ENCODE assay signal across 25 cellular contexts in genomic region chr5:115978779-115979178, GRCh38. TPM values are rescaled to one million over a fixed set of nuclear protein-coding genes. Genes with fewer than 3 reads are reported as not detected.
A peak's percentile ranks its signal among the peaks of the same experiment; 100 is the strongest.
DNase-seq lines count a peak whose midpoint lies in the region; ATAC-seq and TF ChIP-seq lines count a peak whose summit lies in the region.
"Had no signal": no experiment of that assay in that cellular context is flagged by ENCODE, and none has a peak within 500 bp of the region (broad histone marks: within the 10 kb centered on the region; RNA-seq: fewer than 3 reads in every experiment).

No MANE protein-coding gene starts in this region.

- in situ Hi-C loops in IMR-90 (cut with MboI; ENCODE audit: low sequenced_read_pairs) = no loop called here

- H3K79me1 ChIP-seq in IMR-90 (ENCODE audit: low read depth in 1 of 2, low read length in 2 of 2) = no peaks in the 10 kb centered on the region; a peak in 1 of 4 replicates

- peak overlapping the region; percentile 21 for H4K91ac ChIP-seq in IMR-90 (ENCODE audit: insufficient read depth, low read depth, low read length)

- peak overlapping the region; percentile 10; the same call in 1 of the 2 replicates for H3K14ac ChIP-seq in IMR-90 (replicated peaks; ENCODE audit: low read depth, low read length)

- peak overlapping the region; percentile 61 for H2AK5ac ChIP-seq in IMR-90 (ENCODE audit: low read depth, low read length)

- H3K9me3 ChIP-seq in IMR-90 (ENCODE audit: control insufficient read depth, insufficient read depth, low read length) (no peaks in the 10 kb centered on the region), esophagus muscularis mucosa (no peaks in the 10 kb centered on the region), psoas muscle (no peaks in the 10 kb centered on the region)
- H3K9me3 ChIP-seq: mucosa of descending colon, Peyer's patch had no signal

- 0 out of 2 replicates have a peak overlapping the region, but pooled peaks have one; percentile 39 for H3K23ac ChIP-seq in IMR-90 (ENCODE audit: low read depth, low read length)

- dilution Hi-C loops in IMR-90 (cut with HindIII; ENCODE audit: low sequenced_read_pairs, unreplicated experiment) = no loop called here

- H3K27ac ChIP-seq in ACC112 (ENCODE audit: low read depth, low read length) = no peak overlapping the region
- H3K27ac ChIP-seq in IMR-90 (ENCODE audit: insufficient read depth, low read length) = peak overlapping the region; percentile 73; the same call in 1 of the 2 replicates
- peak overlapping the region; percentile 4 to 65 (median 46) for H3K27ac ChIP-seq in esophagus muscularis mucosa (replicated peaks in 1 of 4)
- peak overlapping the region; percentile 19 for H3K27ac ChIP-seq in psoas muscle
- H3K27ac ChIP-seq: SK-N-MC had no signal

- TF ChIP-seq EP300 in esophagus muscularis mucosa (IDR thresholded peaks at IDR 0.05) = no peak

- intact Hi-C loops in IMR-90 (cut with micrococcal nuclease) = loop anchor here (2.0 kb wide), 4 partner anchors 30 to 138 kb away; partner anchors contain the start of genes AP3S1, ARL14EPL and ATG12
- intact Hi-C loops in esophagus muscularis mucosa (cut with DNase I) = no loop called here
- intact Hi-C loops in psoas muscle (cut with DNase I) = no loop called here

- BruUV-seq in IMR-90 (replicated peaks; lab: Mats Ljungman, UMichigan) = no TSS peak

- TF ChIP-seq RAD21 in IMR-90 (IDR thresholded peaks at IDR 0.05; ENCODE audit: low read length) = no peak

- H3K36me3 ChIP-seq in ACC112 (ENCODE audit: insufficient read depth, low read length) (no peaks in the 10 kb centered on the region), IMR-90 (ENCODE audit: control insufficient read depth, insufficient read depth, low read length) (no peaks in the 10 kb centered on the region), esophagus muscularis mucosa (no peaks in the 10 kb centered on the region), psoas muscle (ENCODE audit: insufficient read depth in 1 of 2, low read depth in 1 of 2) (no peaks in the 10 kb centered on the region)
- H3K36me3 ChIP-seq: Peyer's patch, stomach had no signal

- peak overlapping the region; percentile 69 for H3K4ac ChIP-seq in IMR-90 (ENCODE audit: low read depth, low read length)

- peak overlapping the region; percentile 49; the same call in 1 of the 2 replicates for H4K5ac ChIP-seq in IMR-90 (ENCODE audit: low read depth, low read length)

- WGBS in IMR-90 (ENCODE audit: extremely low coverage in 2 of 2, insufficient read length in 1 of 2), 2 experiments = no CpG with 5 or more reads among the region's 2 CpGs
- WGBS in esophagus muscularis mucosa = 89% methylated on average over 2 of the region's 2 CpGs
- 82 to 91% (median 87%) methylated on average over 2 of the region's 2 CpGs for WGBS in psoas muscle, 3 donors

- peaks cover 30% of the 10 kb centered on the region for H3K4me1 ChIP-seq in ACC112 (ENCODE audit: control insufficient read depth, insufficient read depth, low read length, unreplicated experiment)
- peaks cover 17% of the 10 kb centered on the region for H3K4me1 ChIP-seq in IMR-90 (ENCODE audit: control insufficient read depth, insufficient read depth, low read length)
- H3K4me1 ChIP-seq in esophagus muscularis mucosa = peaks cover 0 to 21% (median 10%) of the 10 kb centered on the region in 4 donors
- H3K4me1 ChIP-seq in psoas muscle = no peaks in the 10 kb centered on the region
- H3K4me1 ChIP-seq: Peyer's patch, stomach had no signal

- H2BK120ac ChIP-seq in IMR-90 (ENCODE audit: low read depth, low read length) = peak overlapping the region; percentile 78

- TF ChIP-seq CTCF in IMR-90 (conservative IDR thresholded peaks at IDR 0.05; ENCODE audit: low read depth, low read length) (no peak), esophagus muscularis mucosa (IDR thresholded peaks at IDR 0.05) (no peak), psoas muscle (IDR thresholded peaks at IDR 0.05) (no peak)

- DNase-seq in IMR-90 = no peak
- no peak for DNase-seq in esophagus muscularis mucosa (ENCODE audit: extremely low spot score)
- no peak for DNase-seq in psoas muscle
- DNase-seq in NAMALWA (ENCODE audit: low spot score) = no peak
- DNase-seq in NCI-H2227 treated with DMSO at 0.1 percent for 48 hours (lab: John Stamatoyannopoulos, UW) = no peak
- DNase-seq: ACHN; activated CD8-positive, alpha-beta T cell treated with anti-CD3 and anti-CD28 coated beads for 36 hours; activated naive CD4-positive, alpha-beta T cell treated with anti-CD3 and anti-CD28 coated beads for 36 hours; activated T-cell treated with anti-CD3 and anti-CD28 coated beads, Interleukin-2, amount 50 U/mL, for 1 hour; C1 segment of cervical spinal cord; effector memory CD4-positive, alpha-beta T cell; GOT3; KBM-7; mucosa of descending colon; NCI-H2029; NCI-H446 treated with DMSO at 0.1 percent for 48 hours; NK-92 treated with Interleukin-12 subunit alpha and Interleukin-12 subunit beta, amount 100 ng/mL, for 24 hours; Peyer's patch; stimulated activated CD4-positive, alpha-beta T cell treated with anti-CD3 and anti-CD28 coated beads, Interleukin-4, amount 100 ng/mL, for 4 hours; stomach had no signal

- no peak for TF ChIP-seq POLR2A in IMR-90 (IDR thresholded peaks at IDR 0.05; ENCODE audit: low read depth, low read length)
- no peak for TF ChIP-seq POLR2A in esophagus muscularis mucosa (IDR thresholded peaks at IDR 0.05; ENCODE audit: low read depth)

- no peak overlapping the region for H3K9ac ChIP-seq in IMR-90 (ENCODE audit: low read depth, low read length)

- no peak overlapping the region for H3K4me2 ChIP-seq in IMR-90 (ENCODE audit: low read depth, low read length)

- H2AFZ ChIP-seq in ACC112 (ENCODE audit: low read length, unreplicated experiment) = peak overlapping the region; percentile 43
- no peak overlapping the region for H2AFZ ChIP-seq in IMR-90 (replicated peaks; ENCODE audit: low read length, poor library complexity)

- H3K4me3 ChIP-seq in ACC112 (ENCODE audit: low read depth, low read length) (no peak overlapping the region), IMR-90 (ENCODE audit: insufficient read depth, low read depth, low read length) (no peak overlapping the region), esophagus muscularis mucosa (no peak overlapping the region), psoas muscle (no peak overlapping the region)
- H3K4me3 ChIP-seq: mucosa of descending colon, Peyer's patch, SK-N-MC, stomach had no signal

- CTCF ChIA-PET in IMR-90 (lab: Yijun Ruan, JAX) = interaction anchor here (0.5 kb wide), 1 partner anchor 10 kb away, joined by 3 read pairs; no protein-coding TSS in a partner anchor

- peak overlapping the region; percentile 5 for H2BK5ac ChIP-seq in IMR-90 (ENCODE audit: low read depth, low read length, poor library complexity, severe bottlenecking)

- POLR2A ChIA-PET in IMR-90 (lab: Charles Lee; ENCODE audit: unreplicated experiment) = no interaction called here

- no peak for ATAC-seq in IMR-90 (ENCODE audit: low read depth)
- peak in 1 of 4 donors; percentile 27 for ATAC-seq in psoas muscle
- no peak for ATAC-seq in GM21447 (IDR thresholded peaks at IDR 0.05; ENCODE audit: unreplicated experiment)
- no peak for ATAC-seq in HG03457 (IDR thresholded peaks at IDR 0.05; ENCODE audit: unreplicated experiment)

- H4K8ac ChIP-seq in IMR-90 (ENCODE audit: low read depth in 2 of 2, low read length in 2 of 2) = peak overlapping the region in 1 of 2 experiments; percentile 41; a peak in 2 of 4 replicates

- H3K56ac ChIP-seq in IMR-90 (ENCODE audit: extremely low read depth, insufficient read depth, low read length) = no peak overlapping the region

- H2BK20ac ChIP-seq in IMR-90 (ENCODE audit: low read depth, low read length) = peak overlapping the region; percentile 83

- no peaks in the 10 kb centered on the region; the same call in 1 of the 2 replicates for H4K20me1 ChIP-seq in IMR-90 (ENCODE audit: insufficient read depth, low read length)

- no peak overlapping the region for H2AK9ac ChIP-seq in IMR-90 (replicated peaks; ENCODE audit: low read depth, low read length, poor library complexity)

- no peaks in the 10 kb centered on the region for H3K79me2 ChIP-seq in ACC112 (ENCODE audit: control insufficient read depth, insufficient read depth, low read length, unreplicated experiment)

- H3K27me3 ChIP-seq in ACC112 (ENCODE audit: insufficient read depth, low read length) (no peaks in the 10 kb centered on the region), IMR-90 (ENCODE audit: control insufficient read depth, insufficient read depth, low read length) (no peaks in the 10 kb centered on the region), esophagus muscularis mucosa (no peaks in the 10 kb centered on the region), psoas muscle (ENCODE audit: insufficient read depth in 3 of 3, low read length in 2 of 3) (no peaks in the 10 kb centered on the region)
- H3K27me3 ChIP-seq: Peyer's patch, stomach had no signal

- peaks cover 14% of the 10 kb centered on the region; the same call in 1 of the 2 replicates for H3K9me1 ChIP-seq in IMR-90 (ENCODE audit: insufficient read depth, low read length)

- H2BK15ac ChIP-seq in IMR-90 (ENCODE audit: low read depth, low read length) = peak overlapping the region; percentile 23; the same call in 2 of the 3 replicates

- H3K18ac ChIP-seq in IMR-90 (ENCODE audit: low read depth, low read length) = peak overlapping the region; percentile 87

TF ChIP-seq in IMR-90, 13 proteins besides CTCF, POLR2A, EP300 and RAD21 (continues in another document):
- peak; percentile 69 for TF ChIP-seq MAFK (IDR thresholded peaks at IDR 0.05; ENCODE audit: low read depth, low read length)
- TF ChIP-seq, protein P1, sequence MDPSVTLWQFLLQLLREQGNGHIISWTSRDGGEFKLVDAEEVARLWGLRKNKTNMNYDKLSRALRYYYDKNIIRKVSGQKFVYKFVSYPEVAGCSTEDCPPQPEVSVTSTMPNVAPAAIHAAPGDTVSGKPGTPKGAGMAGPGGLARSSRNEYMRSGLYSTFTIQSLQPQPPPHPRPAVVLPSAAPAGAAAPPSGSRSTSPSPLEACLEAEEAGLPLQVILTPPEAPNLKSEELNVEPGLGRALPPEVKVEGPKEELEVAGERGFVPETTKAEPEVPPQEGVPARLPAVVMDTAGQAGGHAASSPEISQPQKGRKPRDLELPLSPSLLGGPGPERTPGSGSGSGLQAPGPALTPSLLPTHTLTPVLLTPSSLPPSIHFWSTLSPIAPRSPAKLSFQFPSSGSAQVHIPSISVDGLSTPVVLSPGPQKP (IDR thresholded peaks at IDR 0.05; ENCODE audit: borderline replicate concordance, low read depth, low read length) = no peak

RNA-seq across cellular contexts. Expression of gene LVRN, which starts 16.5 kb away (rescaled TPM):
- total RNA-seq in IMR-90 (2012; rRNA removed) = under 0.01 and 0.18 TPM in 2 replicates
- 0.06 and 0.10 TPM in 2 replicates for polyA plus RNA-seq in IMR-90 (2012; rRNA removed)
- polyA plus RNA-seq in IMR-90 (2012; cell fraction: cytosol; rRNA removed) = 0.01 TPM in 1 of 2 replicates, not detected in the other
- polyA plus RNA-seq in IMR-90 (2012; cell fraction: nucleus; rRNA removed; ENCODE audit: low replicate concordance) = 0.02 and 0.76 TPM in 2 replicates
- 10 to 100 TPM in 1 of 4 donors, 1 to 10 TPM in 3; 1.3 to 11.2 (median 3.4) TPM for total RNA-seq in esophagus muscularis mucosa
- 1 to 10 TPM in 2 of 4 donors, under 1 TPM in 2; 0.64 to 2.0 (median 1.1) TPM for total RNA-seq in psoas muscle
- under 1 TPM; 0.79 to 0.91 (median 0.79) TPM for polyA plus RNA-seq in psoas muscle
- total RNA-seq: activated naive CD4-positive, alpha-beta T cell treated with anti-CD3 and anti-CD28 coated beads for 36 hours had no signal

RNA-seq across cellular contexts. Expression of gene ARL14EPL, which starts 53.5 kb away (rescaled TPM):
- total RNA-seq in IMR-90 (2012; rRNA removed) (not detected in 2 replicates), esophagus muscularis mucosa (not detected), psoas muscle (not detected)
- polyA plus RNA-seq in IMR-90 (2012; rRNA removed) (not detected in 2 replicates), psoas muscle (under 1 TPM in 2 of 3 donors, not detected in 1; 0.03 to 0.08 TPM)
- not detected in 2 replicates for polyA plus RNA-seq in IMR-90 (2012; cell fraction: cytosol; rRNA removed)
- polyA plus RNA-seq in IMR-90 (2012; cell fraction: nucleus; rRNA removed; ENCODE audit: low replicate concordance) = not detected in 2 replicates
- total RNA-seq: activated CD8-positive, alpha-beta T cell treated with anti-CD3 and anti-CD28 coated beads for 36 hours; activated naive CD4-positive, alpha-beta T cell treated with anti-CD3 and anti-CD28 coated beads for 36 hours; fibroblast of lung; mucosa of descending colon; Peyer's patch; stomach had no signal
- polyA plus RNA-seq: fibroblast of lung, stomach had no signal
